In the genomic region with DNA sequence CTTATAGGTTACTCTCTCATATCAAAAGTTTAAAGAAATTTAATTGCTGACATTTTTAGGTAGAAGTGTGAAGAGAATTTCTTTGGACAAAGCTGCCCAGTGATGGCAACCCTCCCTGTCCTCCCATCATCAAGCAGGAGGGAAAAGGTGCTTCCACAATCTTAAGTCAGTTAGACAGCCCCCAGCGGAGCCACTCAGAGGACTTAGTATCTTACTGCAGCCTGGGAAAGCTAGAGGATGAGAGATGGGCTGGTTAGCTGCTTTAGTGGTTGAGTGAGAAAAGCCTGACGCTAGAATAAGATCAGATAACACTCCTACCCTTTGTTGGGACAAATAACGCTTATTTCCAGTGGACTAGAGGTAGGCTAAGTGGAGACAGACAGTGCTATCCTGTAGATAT, we compare ENCODE assay signal across 28 cellular contexts.
"Had no signal": no experiment of that assay in that cellular context is flagged by ENCODE, and none has a peak within 500 bp of the region (broad histone marks: within the 10 kb centered on the region; RNA-seq: fewer than 3 reads in every experiment).

No MANE protein-coding gene starts in this region.

- H3K36me3 ChIP-seq: esophagus squamous epithelium, pancreas, right atrium auricular region, tibial nerve, upper lobe of left lung had no signal

- DNase-seq: dermis blood vessel endothelial cell; effector memory CD4-positive, alpha-beta T cell; erythroblast; esophagus squamous epithelium; foreskin melanocyte; hypothalamus; kidney; mucosa of descending colon; naive B cell; nucleus accumbens; pancreas; stimulated activated CD4-positive, alpha-beta T cell treated with anti-CD3 and anti-CD28 coated beads, Interleukin-2, amount 100 ng/mL, for 24 hours; stimulated activated CD4-positive, alpha-beta T cell treated with anti-CD3 and anti-CD28 coated beads, Interleukin-4, amount 100 ng/mL, for 24 hours; stimulated activated naive CD8-positive, alpha-beta T cell treated with anti-CD3 and anti-CD28 coated beads, Interleukin-15, Interleukin-2, amounts not matched to agents 100 U/mL and 50 U/mL, for 24 hours; substantia nigra; testis; upper lobe of left lung had no signal

- H3K4me1 ChIP-seq: right atrium auricular region, upper lobe of left lung had no signal

- H3K27ac ChIP-seq: coronary artery, esophagus squamous epithelium, pancreas, right atrium auricular region, testis, tibial nerve, upper lobe of left lung had no signal

- ATAC-seq: left lobe of liver; mucosa of descending colon; natural killer cell treated with Interleukin-12 subunit alpha and Interleukin-12 subunit beta and Interleukin-15 and Interleukin-18, amount 100 ng/mL, for 72 hours; pancreas; sciatic nerve; stimulated activated memory B cell treated with anti-CD40 and anti-IgM and Interleukin-4, amounts not matched to agents 10 μg/mL and 1 μg/mL and 100 μg/mL, for 72 hours; stimulated activated naive CD8-positive, alpha-beta T cell treated with anti-CD3 and anti-CD28 coated beads, Interleukin-15, Interleukin-2, amounts not matched to agents 100 U/mL and 50 U/mL, for 24 hours had no signal

- H3K4me3 ChIP-seq: coronary artery, esophagus squamous epithelium, lung, mucosa of descending colon, pancreas, right atrium auricular region, smooth muscle cell, testis, tibial nerve, upper lobe of left lung had no signal

- H3K4me2 ChIP-seq: smooth muscle cell had no signal

- FAIRE-seq: endometrium, kidney, pancreas, urothelium cell line had no signal

- H3K27me3 ChIP-seq: esophagus squamous epithelium, pancreas, right atrium auricular region, testis, tibial nerve, upper lobe of left lung had no signal

- H3K9me3 ChIP-seq: esophagus squamous epithelium, mucosa of descending colon, pancreas, right atrium auricular region, testis, tibial nerve, upper lobe of left lung had no signal
